In the genomic region with DNA sequence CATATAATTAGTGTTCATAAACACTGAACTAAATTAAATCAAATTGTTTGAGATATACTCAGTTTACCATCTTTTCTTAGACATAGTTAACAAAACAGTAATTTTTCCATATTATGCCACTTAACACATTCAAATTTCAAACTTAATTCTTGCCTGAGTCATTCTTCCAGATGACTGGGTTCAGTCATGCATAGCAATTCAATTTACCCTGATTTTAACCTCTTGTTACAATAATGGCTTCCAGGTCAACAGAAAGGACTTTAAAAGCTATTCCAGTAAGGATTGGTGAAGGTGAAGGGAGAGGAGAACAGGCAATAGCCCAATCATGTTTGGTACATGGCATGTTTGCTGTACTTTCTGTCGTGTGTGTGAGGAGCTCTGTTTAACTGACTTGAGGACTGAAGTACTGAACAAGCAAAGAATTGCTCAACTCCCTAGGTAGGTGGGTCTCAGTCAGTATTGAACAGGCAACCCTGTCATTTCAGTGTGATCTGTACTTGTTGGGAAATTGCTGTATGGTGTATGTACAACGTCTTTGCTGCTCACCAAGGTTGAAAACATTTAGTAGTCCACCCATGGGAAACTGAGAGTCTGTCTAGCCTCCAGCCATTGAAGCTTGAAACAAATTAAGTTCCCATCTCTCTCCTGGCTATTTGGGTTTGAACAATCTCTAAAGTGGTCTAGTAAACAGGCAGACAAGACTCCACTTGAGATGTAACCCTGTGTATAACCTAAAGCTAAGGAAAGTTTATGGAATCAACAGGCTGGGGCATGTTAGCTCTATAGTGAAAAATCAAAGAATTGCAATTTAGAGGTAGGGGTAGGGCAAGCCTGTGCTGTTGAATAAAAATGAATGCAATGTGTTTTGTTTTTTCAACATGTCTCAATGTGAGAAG, we compare ENCODE assay signal across 12 cellular contexts.
DNase-seq lines count a peak whose midpoint lies in the region; ATAC-seq and TF ChIP-seq lines count a peak whose summit lies in the region.
"Had no signal": no experiment of that assay in that cellular context is flagged by ENCODE, and none has a peak within 500 bp of the region (broad histone marks: within the 10 kb centered on the region; RNA-seq: fewer than 3 reads in every experiment).

No MANE protein-coding gene starts in this region.

- H3K79me2 ChIP-seq in osteoblast (ENCODE audit: insufficient read depth, low read length) = no peaks in the 10 kb centered on the region

- H4K20me1 ChIP-seq in osteoblast (ENCODE audit: insufficient read depth, low read length) = no peaks in the 10 kb centered on the region

- ATAC-seq in left colon = no peak
- ATAC-seq in HG03135 (IDR thresholded peaks at IDR 0.05; ENCODE audit: unreplicated experiment) = no peak

- no peak for TF ChIP-seq CTCF in fibroblast of villous mesenchyme (IDR thresholded peaks at IDR 0.05; ENCODE audit: insufficient read depth, low read depth, low read length)
- TF ChIP-seq CTCF in osteoblast (IDR thresholded peaks at IDR 0.05; ENCODE audit: extremely low read depth, low read depth, low read length) = no peak

- H3K4me2 ChIP-seq in osteoblast (ENCODE audit: insufficient read depth, low read length) = no peak overlapping the region

- DNase-seq in DMS79 (lab: John Stamatoyannopoulos, UW) = peak; percentile 61
- peak; percentile 56 for DNase-seq in NCI-H748 treated with DMSO at 0.1 percent for 48 hours (lab: John Stamatoyannopoulos, UW)
- DNase-seq in fibroblast of villous mesenchyme (ENCODE audit: low read depth) = peak; percentile 19
- DNase-seq in osteoblast (ENCODE audit: insufficient read length, low spot score, missing footprints) = no peak
- DNase-seq in T-helper 9 cell = no peak
- no peak for DNase-seq in left colon
- no peak for DNase-seq in effector CD8-positive, alpha-beta T cell (lab: John Stamatoyannopoulos, UW)
- DNase-seq: activated naive CD4-positive, alpha-beta T cell treated with anti-CD3 and anti-CD28 coated beads for 36 hours; islet precursor cell; NCI-H446 treated with DMSO at 0.1 percent for 48 hours; stimulated activated CD4-positive, alpha-beta T cell treated with anti-CD3 and anti-CD28 coated beads, Interleukin-15, amount 100 ng/mL, for 24 hours had no signal

- no peak overlapping the region for H3K27ac ChIP-seq in osteoblast (ENCODE audit: low read depth, low read length)

- H3K4me1 ChIP-seq in osteoblast (ENCODE audit: insufficient read depth, low read length) = peaks cover 3% of the 10 kb centered on the region

- H3K27me3 ChIP-seq in osteoblast (ENCODE audit: insufficient read depth, low read length) = no peaks in the 10 kb centered on the region

- H2AFZ ChIP-seq in osteoblast (ENCODE audit: low read length) = peak overlapping the region; percentile 51

- H3K9me3 ChIP-seq in osteoblast (ENCODE audit: low read depth, low read length) = no peaks in the 10 kb centered on the region

- H3K36me3 ChIP-seq in osteoblast (ENCODE audit: insufficient read depth, low read length) = no peaks in the 10 kb centered on the region

- intact Hi-C loops in left colon (cut with DNase I, micrococcal nuclease) = no loop called here

- H3K4me3 ChIP-seq in fibroblast of villous mesenchyme (ENCODE audit: low read depth, low read length) (no peak overlapping the region), osteoblast (ENCODE audit: insufficient read depth, low read length) (no peak overlapping the region)

Comparison
In these comparisons a context has a peak if more than half of its experiments do, and no peak if none do; other contexts are left out.
1. DNase-seq: peak in DMS79 (single experiment), NCI-H748 treated with DMSO at 0.1 percent for 48 hours (single experiment) and fibroblast of villous mesenchyme (single experiment); none in osteoblast (single experiment), T-helper 9 cell (single experiment), left colon (0 of 2) and effector CD8-positive, alpha-beta T cell (single experiment).